In genomic region chr12:10364839-10365681, GRCh38 we compare ENCODE assay signal across 1 cellular context.
TF ChIP-seq lines count a peak whose summit lies in the region.

No MANE protein-coding gene starts in this region.

TF ChIP-seq in H1, 55 proteins besides CTCF, POLR2A, EP300 and RAD21:
- TF ChIP-seq KDM1A (IDR thresholded peaks at IDR 0.05; ENCODE audit: borderline replicate concordance, low read length) (no peak), SP2 (IDR thresholded peaks at IDR 0.05; ENCODE audit: low read length) (no peak), GTF2F1 (IDR thresholded peaks at IDR 0.05; ENCODE audit: borderline replicate concordance, low read depth, low read length) (no peak), SUZ12 (IDR thresholded peaks at IDR 0.05; ENCODE audit: low read length) (no peak), HDAC6 (IDR thresholded peaks at IDR 0.05; ENCODE audit: low read depth, low read length) (no peak), EZH2 (IDR thresholded peaks at IDR 0.05; ENCODE audit: low read depth, low read length, severe bottlenecking) (no peak), CHD1 (IDR thresholded peaks at IDR 0.05; ENCODE audit: low read depth, low read length) (no peak), SIX5 (IDR thresholded peaks at IDR 0.05; ENCODE audit: low read depth, low read length) (no peak), SP4 (IDR thresholded peaks at IDR 0.05; ENCODE audit: low read length) (no peak), CBX5 (IDR thresholded peaks at IDR 0.05; ENCODE audit: low read depth, low read length) (no peak), TAF1 (IDR thresholded peaks at IDR 0.05; ENCODE audit: low read depth, low read length) (0 out of 2 replicates have a peak, but pooled peaks have one; percentile 14), JUND (IDR thresholded peaks at IDR 0.05; ENCODE audit: low read length) (no peak), TEAD4 (IDR thresholded peaks at IDR 0.05; ENCODE audit: low read depth, low read length) (no peak), POU5F1 (IDR thresholded peaks at IDR 0.05; ENCODE audit: low read depth, low read length) (no peak), RNF2 (IDR thresholded peaks at IDR 0.05; ENCODE audit: borderline replicate concordance, low read depth, low read length, missing control alignments, poor library complexity, severe bottlenecking) (no peak), TAF7 (optimal IDR thresholded peaks at IDR 0.05; ENCODE audit: borderline replicate concordance, low read depth, low read length) (no peak), E2F6 (IDR thresholded peaks at IDR 0.05) (no peak), CEBPB (IDR thresholded peaks at IDR 0.05; ENCODE audit: low read depth, low read length) (no peak), TCF12 (IDR thresholded peaks at IDR 0.05; ENCODE audit: low read depth, low read length) (no peak), SAP30 (IDR thresholded peaks at IDR 0.05; ENCODE audit: insufficient read depth, insufficient replicate concordance, low read length) (peak; percentile 30), NRF1 (IDR thresholded peaks at IDR 0.05; ENCODE audit: low read depth, low read length) (no peak), BCL11A (IDR thresholded peaks at IDR 0.05; ENCODE audit: low read depth in 2 of 2, low read length in 2 of 2) (no peak), GABPA (IDR thresholded peaks at IDR 0.05; ENCODE audit: borderline replicate concordance, insufficient read depth, low read length) (no peak), CREB1 (IDR thresholded peaks at IDR 0.05) (no peak), PHF8 (conservative IDR thresholded peaks at IDR 0.05; ENCODE audit: low read depth, low read length) (no peak), USF2 (IDR thresholded peaks at IDR 0.05; ENCODE audit: low read length) (no peak), KDM4A (IDR thresholded peaks at IDR 0.05; ENCODE audit: low read depth, low read length, severe bottlenecking) (peak; percentile 27), SIN3A (conservative IDR thresholded peaks at IDR 0.05 in 1 of 2, IDR thresholded peaks at IDR 0.05 in 1 of 2; ENCODE audit: low read depth in 1 of 2, low read length in 2 of 2) (no peak), RXRA (IDR thresholded peaks at IDR 0.05; ENCODE audit: insufficient read depth, low read depth, low read length) (no peak), MAFK (IDR thresholded peaks at IDR 0.05; ENCODE audit: low read depth, low read length) (no peak), RBBP5 (IDR thresholded peaks at IDR 0.05; ENCODE audit: borderline replicate concordance, low read depth, low read length) (peak; percentile 86; the same call in 1 of the 2 replicates), ZNF274 (IDR thresholded peaks at IDR 0.05; ENCODE audit: borderline replicate concordance, extremely low read depth, low read length) (no peak), POLR2AphosphoS5 (IDR thresholded peaks at IDR 0.05; ENCODE audit: low read depth, low read length) (no peak), SP1 (IDR thresholded peaks at IDR 0.05; ENCODE audit: low read depth, low read length) (peak; percentile 64; the same call in 1 of the 2 replicates), SIRT6 (IDR thresholded peaks at IDR 0.05; ENCODE audit: low read length) (no peak), TBP (IDR thresholded peaks at IDR 0.05; ENCODE audit: low read depth, low read length) (no peak), MAX (IDR thresholded peaks at IDR 0.05) (no peak), RFX5 (IDR thresholded peaks at IDR 0.05; ENCODE audit: borderline replicate concordance, low read depth, low read length) (no peak), FOSL1 (IDR thresholded peaks at IDR 0.05; ENCODE audit: insufficient read depth, low read depth, low read length) (peak; percentile 83; the same call in 1 of the 2 replicates), EGR1 (IDR thresholded peaks at IDR 0.05; ENCODE audit: borderline replicate concordance, low read depth, low read length) (no peak), CBX8 (IDR thresholded peaks at IDR 0.05; ENCODE audit: borderline replicate concordance, low read depth, low read length) (no peak), KDM5A (IDR thresholded peaks at IDR 0.05; ENCODE audit: low read length) (no peak), ASH2L (IDR thresholded peaks at IDR 0.05; ENCODE audit: low read length) (peak; percentile 95), ATF2 (IDR thresholded peaks at IDR 0.05; ENCODE audit: low read length) (0 out of 2 replicates have a peak, but pooled peaks have one; percentile 22), BACH1 (IDR thresholded peaks at IDR 0.05; ENCODE audit: low read length) (no peak)
